9 cellular contexts compared by ENCODE assay signal in genomic region chr11:131688056-131688693, GRCh38.
DNase-seq lines count a peak whose midpoint lies in the region; ATAC-seq lines count a peak whose summit lies in the region.
"Had no signal": no experiment of that assay in that cellular context is flagged by ENCODE, and none has a peak within 500 bp of the region (broad histone marks: within the 10 kb centered on the region; RNA-seq: fewer than 3 reads in every experiment).

No MANE protein-coding gene starts in this region.

- POLR2A ChIA-PET in activated CD4-positive, alpha-beta T cell treated with anti-CD3 and anti-CD28 coated beads, Interleukin-2, amount 10 ng/mL, durations not matched to agents 7 days and 5 days (lab: Charles Lee) = no interaction called here

- CTCF ChIA-PET in activated CD4-positive, alpha-beta T cell treated with anti-CD3 and anti-CD28 coated beads, Interleukin-2, amount 10 ng/mL, durations not matched to agents 7 days and 5 days (lab: Charles Lee) = interaction anchor here (1.1 kb wide), 1 partner anchor 14 kb away, joined by 3 read pairs; no protein-coding TSS in a partner anchor

- H3K4me3 ChIP-seq in MG63 (0 out of 2 replicates have a peak overlapping the region, but pooled peaks have one; percentile 10), skeletal muscle satellite cell (ENCODE audit: low read length) (peak overlapping the region; percentile 67)
- H3K4me3 ChIP-seq: lung had no signal

- no peaks in the 10 kb centered on the region for H3K36me3 Mint-ChIP-seq in activated CD4-positive, alpha-beta T cell treated with anti-CD3 and anti-CD28 coated beads, Interleukin-2, amount 10 ng/mL, durations not matched to agents 7 days and 5 days (ENCODE audit: low read depth)
- H3K36me3 Mint-ChIP-seq in activated T-helper 2 cell treated with anti-CD3 and anti-CD28 coated beads, Interferon-gamma antibody, Interleukin-2, Interleukin-4, amounts not matched to agents 10 μg/mL and 5 μg/mL and 100 μg/mL, durations not matched to agents 14 hours and 24 hours and 36 hours (ENCODE audit: low read depth) = no peaks in the 10 kb centered on the region

- peak; percentile 82 for ATAC-seq in GM21825 (IDR thresholded peaks at IDR 0.05; ENCODE audit: unreplicated experiment)

- peak; percentile 20 for DNase-seq in activated CD4-positive, alpha-beta T cell treated with anti-CD3 and anti-CD28 coated beads, Interleukin-2, amount 10 ng/mL, durations not matched to agents 7 days and 5 days
- DNase-seq in activated CD4-positive, alpha-beta T cell treated with anti-CD3 and anti-CD28 coated beads for 4 hours = no peak
- DNase-seq in MG63 (peak; percentile 70), hepatic stellate cell (ENCODE audit: low spot score) (peak; percentile 90), NCI-H187 (lab: John Stamatoyannopoulos, UW) (no peak)
- peak; percentile 27 for DNase-seq in activated T-helper 2 cell treated with anti-CD3 and anti-CD28 coated beads, Interferon-gamma antibody, Interleukin-2, Interleukin-4, amounts not matched to agents 10 μg/mL and 5 μg/mL and 100 μg/mL, durations not matched to agents 14 hours and 24 hours and 36 hours (ENCODE audit: low spot score)

- H3K27me3 Mint-ChIP-seq in activated CD4-positive, alpha-beta T cell treated with anti-CD3 and anti-CD28 coated beads, Interleukin-2, amount 10 ng/mL, durations not matched to agents 7 days and 5 days = peaks cover 2% of the 10 kb centered on the region
- H3K27me3 Mint-ChIP-seq in activated T-helper 2 cell treated with anti-CD3 and anti-CD28 coated beads, Interferon-gamma antibody, Interleukin-2, Interleukin-4, amounts not matched to agents 10 μg/mL and 5 μg/mL and 100 μg/mL, durations not matched to agents 14 hours and 24 hours and 36 hours (ENCODE audit: low read depth) = peaks cover 2% of the 10 kb centered on the region

- H3K27me3 ChIP-seq in MG63 (peaks cover 4% of the 10 kb centered on the region; the same call in 1 of the 2 replicates), skeletal muscle satellite cell (ENCODE audit: control insufficient read depth, insufficient read depth, low read length) (peaks cover 19% of the 10 kb centered on the region)

- no peaks in the 10 kb centered on the region for H3K9me3 Mint-ChIP-seq in activated CD4-positive, alpha-beta T cell treated with anti-CD3 and anti-CD28 coated beads, Interleukin-2, amount 10 ng/mL, durations not matched to agents 7 days and 5 days
- H3K9me3 Mint-ChIP-seq in activated T-helper 2 cell treated with anti-CD3 and anti-CD28 coated beads, Interferon-gamma antibody, Interleukin-2, Interleukin-4, amounts not matched to agents 10 μg/mL and 5 μg/mL and 100 μg/mL, durations not matched to agents 14 hours and 24 hours and 36 hours = no peaks in the 10 kb centered on the region

- H3K9me3 ChIP-seq in MG63 (no peaks in the 10 kb centered on the region), skeletal muscle satellite cell (replicated peaks; ENCODE audit: low read length) (no peaks in the 10 kb centered on the region)

- peaks cover 8% of the 10 kb centered on the region for H3K4me1 ChIP-seq in skeletal muscle satellite cell (ENCODE audit: control insufficient read depth, insufficient read depth, low read length)

- no peak overlapping the region for H3K4me3 Mint-ChIP-seq in activated CD4-positive, alpha-beta T cell treated with anti-CD3 and anti-CD28 coated beads, Interleukin-2, amount 10 ng/mL, durations not matched to agents 7 days and 5 days
- H3K4me3 Mint-ChIP-seq in activated T-helper 2 cell treated with anti-CD3 and anti-CD28 coated beads, Interferon-gamma antibody, Interleukin-2, Interleukin-4, amounts not matched to agents 10 μg/mL and 5 μg/mL and 100 μg/mL, durations not matched to agents 14 hours and 24 hours and 36 hours (ENCODE audit: low read depth) = no peak overlapping the region

- H3K4me2 ChIP-seq in skeletal muscle satellite cell (ENCODE audit: low read length) = peak overlapping the region; percentile 90

- peak overlapping the region; percentile 58 for H3K9ac ChIP-seq in skeletal muscle satellite cell (ENCODE audit: low read depth, low read length)

- intact Hi-C loops in activated T-helper 2 cell treated with anti-CD3 and anti-CD28 coated beads, Interferon-gamma antibody, Interleukin-2, Interleukin-4, amounts not matched to agents 10 μg/mL and 5 μg/mL and 100 μg/mL, durations not matched to agents 14 hours and 24 hours and 36 hours (cut with micrococcal nuclease) = no loop called here

- no peak overlapping the region for H3K27ac Mint-ChIP-seq in activated CD4-positive, alpha-beta T cell treated with anti-CD3 and anti-CD28 coated beads, Interleukin-2, amount 10 ng/mL, durations not matched to agents 7 days and 5 days
- no peak overlapping the region for H3K27ac Mint-ChIP-seq in activated T-helper 2 cell treated with anti-CD3 and anti-CD28 coated beads, Interferon-gamma antibody, Interleukin-2, Interleukin-4, amounts not matched to agents 10 μg/mL and 5 μg/mL and 100 μg/mL, durations not matched to agents 14 hours and 24 hours and 36 hours

- H3K36me3 ChIP-seq in MG63 = no peaks in the 10 kb centered on the region
- H3K36me3 ChIP-seq in skeletal muscle satellite cell (ENCODE audit: insufficient read depth, low read length) = no peaks in the 10 kb centered on the region

- H3K4me1 Mint-ChIP-seq in activated CD4-positive, alpha-beta T cell treated with anti-CD3 and anti-CD28 coated beads, Interleukin-2, amount 10 ng/mL, durations not matched to agents 7 days and 5 days = no peaks in the 10 kb centered on the region
- peaks cover 2% of the 10 kb centered on the region for H3K4me1 Mint-ChIP-seq in activated T-helper 2 cell treated with anti-CD3 and anti-CD28 coated beads, Interferon-gamma antibody, Interleukin-2, Interleukin-4, amounts not matched to agents 10 μg/mL and 5 μg/mL and 100 μg/mL, durations not matched to agents 14 hours and 24 hours and 36 hours (ENCODE audit: low read depth)

Comparison
In these comparisons a context has a peak if more than half of its experiments do, and no peak if none do; other contexts are left out.
1. DNase-seq: peak in activated CD4-positive, alpha-beta T cell treated with anti-CD3 and anti-CD28 coated beads, Interleukin-2, amount 10 ng/mL, durations not matched to agents 7 days and 5 days (single experiment), MG63 (single experiment), activated T-helper 2 cell treated with anti-CD3 and anti-CD28 coated beads, Interferon-gamma antibody, Interleukin-2, Interleukin-4, amounts not matched to agents 10 μg/mL and 5 μg/mL and 100 μg/mL, durations not matched to agents 14 hours and 24 hours and 36 hours (single experiment) and hepatic stellate cell (single experiment); none in activated CD4-positive, alpha-beta T cell treated with anti-CD3 and anti-CD28 coated beads for 4 hours (0 of 2) and NCI-H187 (0 of 2).